ENCODE assay signal across 1 cellular context in genomic region chr12:120742207-120742536, GRCh38.
TF ChIP-seq lines count a peak whose summit lies in the region.

No MANE protein-coding gene starts in this region.

TF ChIP-seq in HepG2, 621 proteins besides CTCF, POLR2A, EP300 and RAD21 (continued from another document):
- TF ChIP-seq, protein P1, sequence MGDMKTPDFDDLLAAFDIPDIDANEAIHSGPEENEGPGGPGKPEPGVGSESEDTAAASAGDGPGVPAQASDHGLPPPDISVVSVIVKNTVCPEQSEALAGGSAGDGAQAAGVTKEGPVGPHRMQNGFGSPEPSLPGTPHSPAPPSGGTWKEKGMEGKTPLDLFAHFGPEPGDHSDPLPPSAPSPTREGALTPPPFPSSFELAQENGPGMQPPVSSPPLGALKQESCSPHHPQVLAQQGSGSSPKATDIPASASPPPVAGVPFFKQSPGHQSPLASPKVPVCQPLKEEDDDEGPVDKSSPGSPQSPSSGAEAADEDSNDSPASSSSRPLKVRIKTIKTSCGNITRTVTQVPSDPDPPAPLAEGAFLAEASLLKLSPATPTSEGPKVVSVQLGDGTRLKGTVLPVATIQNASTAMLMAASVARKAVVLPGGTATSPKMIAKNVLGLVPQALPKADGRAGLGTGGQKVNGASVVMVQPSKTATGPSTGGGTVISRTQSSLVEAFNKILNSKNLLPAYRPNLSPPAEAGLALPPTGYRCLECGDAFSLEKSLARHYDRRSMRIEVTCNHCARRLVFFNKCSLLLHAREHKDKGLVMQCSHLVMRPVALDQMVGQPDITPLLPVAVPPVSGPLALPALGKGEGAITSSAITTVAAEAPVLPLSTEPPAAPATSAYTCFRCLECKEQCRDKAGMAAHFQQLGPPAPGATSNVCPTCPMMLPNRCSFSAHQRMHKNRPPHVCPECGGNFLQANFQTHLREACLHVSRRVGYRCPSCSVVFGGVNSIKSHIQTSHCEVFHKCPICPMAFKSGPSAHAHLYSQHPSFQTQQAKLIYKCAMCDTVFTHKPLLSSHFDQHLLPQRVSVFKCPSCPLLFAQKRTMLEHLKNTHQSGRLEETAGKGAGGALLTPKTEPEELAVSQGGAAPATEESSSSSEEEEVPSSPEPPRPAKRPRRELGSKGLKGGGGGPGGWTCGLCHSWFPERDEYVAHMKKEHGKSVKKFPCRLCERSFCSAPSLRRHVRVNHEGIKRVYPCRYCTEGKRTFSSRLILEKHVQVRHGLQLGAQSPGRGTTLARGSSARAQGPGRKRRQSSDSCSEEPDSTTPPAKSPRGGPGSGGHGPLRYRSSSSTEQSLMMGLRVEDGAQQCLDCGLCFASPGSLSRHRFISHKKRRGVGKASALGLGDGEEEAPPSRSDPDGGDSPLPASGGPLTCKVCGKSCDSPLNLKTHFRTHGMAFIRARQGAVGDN (CRISPR knock-in tag; IDR thresholded peaks at IDR 0.05): peak; percentile 48; the same call in 1 of the 2 replicates
- TF ChIP-seq, protein P2, sequence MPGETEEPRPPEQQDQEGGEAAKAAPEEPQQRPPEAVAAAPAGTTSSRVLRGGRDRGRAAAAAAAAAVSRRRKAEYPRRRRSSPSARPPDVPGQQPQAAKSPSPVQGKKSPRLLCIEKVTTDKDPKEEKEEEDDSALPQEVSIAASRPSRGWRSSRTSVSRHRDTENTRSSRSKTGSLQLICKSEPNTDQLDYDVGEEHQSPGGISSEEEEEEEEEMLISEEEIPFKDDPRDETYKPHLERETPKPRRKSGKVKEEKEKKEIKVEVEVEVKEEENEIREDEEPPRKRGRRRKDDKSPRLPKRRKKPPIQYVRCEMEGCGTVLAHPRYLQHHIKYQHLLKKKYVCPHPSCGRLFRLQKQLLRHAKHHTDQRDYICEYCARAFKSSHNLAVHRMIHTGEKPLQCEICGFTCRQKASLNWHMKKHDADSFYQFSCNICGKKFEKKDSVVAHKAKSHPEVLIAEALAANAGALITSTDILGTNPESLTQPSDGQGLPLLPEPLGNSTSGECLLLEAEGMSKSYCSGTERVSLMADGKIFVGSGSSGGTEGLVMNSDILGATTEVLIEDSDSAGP (CRISPR knock-in tag; IDR thresholded peaks at IDR 0.05; ENCODE audit: borderline replicate concordance): 0 out of 2 replicates have a peak, but pooled peaks have one; percentile 7
- TF ChIP-seq ZEB1 (IDR thresholded peaks at IDR 0.05; ENCODE audit: insufficient replicate concordance, low read depth) (no peak), LBX2 (CRISPR knock-in tag; IDR thresholded peaks at IDR 0.05; ENCODE audit: borderline replicate concordance) (no peak), SOX6 (IDR thresholded peaks at IDR 0.05) (no peak), SOX6 (CRISPR knock-in tag; IDR thresholded peaks at IDR 0.05) (peak; percentile 46), NCOA2 (CRISPR knock-in tag; IDR thresholded peaks at IDR 0.05) (no peak), ZNF317 (CRISPR knock-in tag; IDR thresholded peaks at IDR 0.05) (0 out of 2 replicates have a peak, but pooled peaks have one; percentile 31), ZFY (CRISPR knock-in tag; IDR thresholded peaks at IDR 0.05) (peak; percentile 10; the same call in 1 of the 2 replicates), MNT (IDR thresholded peaks at IDR 0.05) (no peak), KAT8 (CRISPR knock-in tag; IDR thresholded peaks at IDR 0.05) (0 out of 2 replicates have a peak, but pooled peaks have one; percentile 8), PAWR (CRISPR knock-in tag; IDR thresholded peaks at IDR 0.05; ENCODE audit: borderline replicate concordance) (no peak), ESRRA (CRISPR knock-in tag; IDR thresholded peaks at IDR 0.05; ENCODE audit: low read depth) (0 out of 2 replicates have a peak, but pooled peaks have one; percentile 71), ZNF670 (CRISPR knock-in tag; IDR thresholded peaks at IDR 0.05; ENCODE audit: borderline replicate concordance) (no peak), SNAPC5 (CRISPR knock-in tag; IDR thresholded peaks at IDR 0.05; ENCODE audit: borderline replicate concordance) (no peak), ZNF513 (CRISPR knock-in tag; conservative IDR thresholded peaks at IDR 0.05) (no peak), STAG1 (CRISPR knock-in tag; IDR thresholded peaks at IDR 0.05) (no peak), NFKB2 (CRISPR knock-in tag; IDR thresholded peaks at IDR 0.05; ENCODE audit: borderline replicate concordance) (peak; percentile 6; the same call in 1 of the 2 replicates)
- TF ChIP-seq, protein P3, sequence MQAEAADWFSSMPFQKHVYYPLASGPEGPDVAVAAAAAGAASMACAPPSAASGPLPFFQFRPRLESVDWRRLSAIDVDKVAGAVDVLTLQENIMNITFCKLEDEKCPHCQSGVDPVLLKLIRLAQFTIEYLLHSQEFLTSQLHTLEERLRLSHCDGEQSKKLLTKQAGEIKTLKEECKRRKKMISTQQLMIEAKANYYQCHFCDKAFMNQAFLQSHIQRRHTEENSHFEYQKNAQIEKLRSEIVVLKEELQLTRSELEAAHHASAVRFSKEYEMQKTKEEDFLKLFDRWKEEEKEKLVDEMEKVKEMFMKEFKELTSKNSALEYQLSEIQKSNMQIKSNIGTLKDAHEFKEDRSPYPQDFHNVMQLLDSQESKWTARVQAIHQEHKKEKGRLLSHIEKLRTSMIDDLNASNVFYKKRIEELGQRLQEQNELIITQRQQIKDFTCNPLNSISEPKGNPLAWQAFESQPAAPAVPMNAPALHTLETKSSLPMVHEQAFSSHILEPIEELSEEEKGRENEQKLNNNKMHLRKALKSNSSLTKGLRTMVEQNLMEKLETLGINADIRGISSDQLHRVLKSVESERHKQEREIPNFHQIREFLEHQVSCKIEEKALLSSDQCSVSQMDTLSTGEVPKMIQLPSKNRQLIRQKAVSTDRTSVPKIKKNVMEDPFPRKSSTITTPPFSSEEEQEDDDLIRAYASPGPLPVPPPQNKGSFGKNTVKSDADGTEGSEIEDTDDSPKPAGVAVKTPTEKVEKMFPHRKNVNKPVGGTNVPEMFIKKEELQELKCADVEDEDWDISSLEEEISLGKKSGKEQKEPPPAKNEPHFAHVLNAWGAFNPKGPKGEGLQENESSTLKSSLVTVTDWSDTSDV (CRISPR knock-in tag; IDR thresholded peaks at IDR 0.05): no peak
